1 cellular context compared by ENCODE assay signal in the genomic region with DNA sequence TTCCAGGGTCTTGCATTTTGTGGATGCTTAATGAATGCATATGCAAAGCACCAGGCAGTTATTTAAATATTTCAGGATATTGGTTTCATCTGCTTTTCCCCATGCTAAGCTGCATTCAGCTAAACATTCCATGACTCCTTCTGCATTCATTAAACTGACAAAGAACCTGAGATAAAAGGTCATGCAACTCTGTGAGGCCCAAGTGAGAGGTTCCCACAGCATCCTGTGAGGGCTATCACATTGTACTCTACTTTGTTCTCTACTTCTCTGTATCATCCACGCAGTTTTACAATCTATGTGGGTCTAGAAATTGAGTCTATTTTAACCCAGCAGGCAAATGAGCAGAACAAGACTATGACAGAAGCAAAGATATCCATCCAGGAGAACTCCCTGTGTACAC.
TF ChIP-seq lines count a peak whose summit lies in the region.

No MANE protein-coding gene starts in this region.

TF ChIP-seq in IMR-90, 13 proteins besides CTCF, POLR2A, EP300 and RAD21:
- no peak for TF ChIP-seq USF2 (IDR thresholded peaks at IDR 0.05; ENCODE audit: low read depth, low read length)
- TF ChIP-seq CHD1 (IDR thresholded peaks at IDR 0.05; ENCODE audit: low read depth, low read length), result no peak
- TF ChIP-seq NFE2L2 (IDR thresholded peaks at IDR 0.05; ENCODE audit: low read depth, low read length), result no peak
- TF ChIP-seq CEBPB (IDR thresholded peaks at IDR 0.05; ENCODE audit: low read depth, low read length), result no peak
- no peak for TF ChIP-seq RCOR1 (IDR thresholded peaks at IDR 0.05; ENCODE audit: insufficient replicate concordance, low read length)
- TF ChIP-seq SMC3 (IDR thresholded peaks at IDR 0.05; ENCODE audit: low read depth, low read length), result no peak
